1 cellular context compared by ENCODE assay signal in the genomic region with DNA sequence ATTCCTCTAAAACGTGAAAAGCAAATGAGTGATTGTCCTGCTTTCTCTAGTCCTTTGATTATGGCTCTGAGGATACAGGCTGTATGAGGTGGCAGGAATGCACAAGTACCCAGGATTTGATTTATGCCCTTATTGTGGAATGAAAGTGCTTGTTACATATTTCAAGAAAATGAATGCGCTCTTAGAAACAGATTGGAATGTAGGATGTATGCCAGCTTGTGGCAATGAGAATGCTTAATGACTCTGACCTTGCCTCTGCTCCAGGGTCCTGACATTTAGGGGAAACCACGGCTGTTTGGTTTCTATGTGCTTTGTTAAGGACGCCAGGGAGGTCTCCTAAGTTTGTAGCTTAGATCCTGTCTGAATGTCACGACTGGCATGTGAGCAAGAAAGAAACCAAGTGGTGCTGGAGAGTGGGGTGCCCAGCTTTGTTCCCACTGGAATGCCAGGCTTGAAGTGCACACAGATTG.
TF ChIP-seq lines count a peak whose summit lies in the region.

No MANE protein-coding gene starts in this region.

TF ChIP-seq in GM12878, 131 proteins besides CTCF, POLR2A, EP300 and RAD21:
- TF ChIP-seq, protein P1, sequence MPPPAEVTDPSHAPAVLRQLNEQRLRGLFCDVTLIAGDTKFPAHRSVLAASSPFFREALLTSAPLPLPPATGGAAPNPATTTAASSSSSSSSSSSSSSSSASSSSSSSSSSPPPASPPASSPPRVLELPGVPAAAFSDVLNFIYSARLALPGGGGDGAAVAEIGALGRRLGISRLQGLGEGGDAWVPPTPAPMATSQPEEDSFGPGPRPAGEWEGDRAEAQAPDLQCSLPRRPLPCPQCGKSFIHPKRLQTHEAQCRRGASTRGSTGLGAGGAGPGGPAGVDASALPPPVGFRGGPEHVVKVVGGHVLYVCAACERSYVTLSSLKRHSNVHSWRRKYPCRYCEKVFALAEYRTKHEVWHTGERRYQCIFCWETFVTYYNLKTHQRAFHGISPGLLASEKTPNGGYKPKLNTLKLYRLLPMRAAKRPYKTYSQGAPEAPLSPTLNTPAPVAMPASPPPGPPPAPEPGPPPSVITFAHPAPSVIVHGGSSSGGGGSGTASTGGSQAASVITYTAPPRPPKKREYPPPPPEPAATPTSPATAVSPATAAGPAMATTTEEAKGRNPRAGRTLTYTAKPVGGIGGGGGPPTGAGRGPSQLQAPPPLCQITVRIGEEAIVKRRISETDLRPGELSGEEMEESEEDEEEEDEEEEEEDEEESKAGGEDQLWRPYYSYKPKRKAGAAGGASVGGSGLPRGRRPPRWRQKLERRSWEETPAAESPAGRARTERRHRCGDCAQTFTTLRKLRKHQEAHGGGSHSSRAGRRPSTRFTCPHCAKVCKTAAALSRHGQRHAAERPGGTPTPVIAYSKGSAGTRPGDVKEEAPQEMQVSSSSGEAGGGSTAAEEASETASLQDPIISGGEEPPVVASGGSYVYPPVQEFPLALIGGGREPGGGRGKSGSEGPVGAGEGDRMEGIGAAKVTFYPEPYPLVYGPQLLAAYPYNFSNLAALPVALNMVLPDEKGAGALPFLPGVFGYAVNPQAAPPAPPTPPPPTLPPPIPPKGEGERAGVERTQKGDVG (CRISPR knock-in tag; IDR thresholded peaks at IDR 0.05), result no peak
- no peak for TF ChIP-seq SPI1 (IDR thresholded peaks at IDR 0.05; ENCODE audit: borderline replicate concordance, insufficient read depth, low read depth, low read length)
- TF ChIP-seq, protein P2, sequence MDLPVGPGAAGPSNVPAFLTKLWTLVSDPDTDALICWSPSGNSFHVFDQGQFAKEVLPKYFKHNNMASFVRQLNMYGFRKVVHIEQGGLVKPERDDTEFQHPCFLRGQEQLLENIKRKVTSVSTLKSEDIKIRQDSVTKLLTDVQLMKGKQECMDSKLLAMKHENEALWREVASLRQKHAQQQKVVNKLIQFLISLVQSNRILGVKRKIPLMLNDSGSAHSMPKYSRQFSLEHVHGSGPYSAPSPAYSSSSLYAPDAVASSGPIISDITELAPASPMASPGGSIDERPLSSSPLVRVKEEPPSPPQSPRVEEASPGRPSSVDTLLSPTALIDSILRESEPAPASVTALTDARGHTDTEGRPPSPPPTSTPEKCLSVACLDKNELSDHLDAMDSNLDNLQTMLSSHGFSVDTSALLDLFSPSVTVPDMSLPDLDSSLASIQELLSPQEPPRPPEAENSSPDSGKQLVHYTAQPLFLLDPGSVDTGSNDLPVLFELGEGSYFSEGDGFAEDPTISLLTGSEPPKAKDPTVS (IDR thresholded peaks at IDR 0.05; ENCODE audit: low read depth, low read length), result no peak
- no peak for TF ChIP-seq ZNF207 (IDR thresholded peaks at IDR 0.05; ENCODE audit: borderline replicate concordance)
- no peak for TF ChIP-seq ZSCAN29 (IDR thresholded peaks at IDR 0.05)
- TF ChIP-seq, protein P3, sequence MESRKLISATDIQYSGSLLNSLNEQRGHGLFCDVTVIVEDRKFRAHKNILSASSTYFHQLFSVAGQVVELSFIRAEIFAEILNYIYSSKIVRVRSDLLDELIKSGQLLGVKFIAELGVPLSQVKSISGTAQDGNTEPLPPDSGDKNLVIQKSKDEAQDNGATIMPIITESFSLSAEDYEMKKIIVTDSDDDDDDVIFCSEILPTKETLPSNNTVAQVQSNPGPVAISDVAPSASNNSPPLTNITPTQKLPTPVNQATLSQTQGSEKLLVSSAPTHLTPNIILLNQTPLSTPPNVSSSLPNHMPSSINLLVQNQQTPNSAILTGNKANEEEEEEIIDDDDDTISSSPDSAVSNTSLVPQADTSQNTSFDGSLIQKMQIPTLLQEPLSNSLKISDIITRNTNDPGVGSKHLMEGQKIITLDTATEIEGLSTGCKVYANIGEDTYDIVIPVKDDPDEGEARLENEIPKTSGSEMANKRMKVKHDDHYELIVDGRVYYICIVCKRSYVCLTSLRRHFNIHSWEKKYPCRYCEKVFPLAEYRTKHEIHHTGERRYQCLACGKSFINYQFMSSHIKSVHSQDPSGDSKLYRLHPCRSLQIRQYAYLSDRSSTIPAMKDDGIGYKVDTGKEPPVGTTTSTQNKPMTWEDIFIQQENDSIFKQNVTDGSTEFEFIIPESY (IDR thresholded peaks at IDR 0.05), result no peak
- no peak for TF ChIP-seq MTA3 (IDR thresholded peaks at IDR 0.05; ENCODE audit: borderline replicate concordance, low read length)
- no peak for TF ChIP-seq SMAD1 (IDR thresholded peaks at IDR 0.05; ENCODE audit: low read depth, partially characterized antibody)
- TF ChIP-seq, protein P4, sequence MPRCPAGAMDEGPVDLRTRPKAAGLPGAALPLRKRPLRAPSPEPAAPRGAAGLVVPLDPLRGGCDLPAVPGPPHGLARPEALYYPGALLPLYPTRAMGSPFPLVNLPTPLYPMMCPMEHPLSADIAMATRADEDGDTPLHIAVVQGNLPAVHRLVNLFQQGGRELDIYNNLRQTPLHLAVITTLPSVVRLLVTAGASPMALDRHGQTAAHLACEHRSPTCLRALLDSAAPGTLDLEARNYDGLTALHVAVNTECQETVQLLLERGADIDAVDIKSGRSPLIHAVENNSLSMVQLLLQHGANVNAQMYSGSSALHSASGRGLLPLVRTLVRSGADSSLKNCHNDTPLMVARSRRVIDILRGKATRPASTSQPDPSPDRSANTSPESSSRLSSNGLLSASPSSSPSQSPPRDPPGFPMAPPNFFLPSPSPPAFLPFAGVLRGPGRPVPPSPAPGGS (IDR thresholded peaks at IDR 0.05; ENCODE audit: borderline replicate concordance, insufficient read depth, low read depth, low read length, poor library complexity, severe bottlenecking), result no peak
- no peak for TF ChIP-seq NFYA (IDR thresholded peaks at IDR 0.05; ENCODE audit: borderline replicate concordance, low read depth, low read length)
- no peak for TF ChIP-seq BHLHE40 (IDR thresholded peaks at IDR 0.05; ENCODE audit: borderline replicate concordance in 1 of 2, low read depth in 2 of 2, low read length in 1 of 2)
- TF ChIP-seq PAX8 (IDR thresholded peaks at IDR 0.05), result no peak
- no peak for TF ChIP-seq ASH2L (IDR thresholded peaks at IDR 0.05; ENCODE audit: borderline replicate concordance, low read depth)
- no peak for TF ChIP-seq SUZ12 (IDR thresholded peaks at IDR 0.05; ENCODE audit: unreplicated experiment)
